8 cellular contexts compared by ENCODE assay signal in the genomic region with DNA sequence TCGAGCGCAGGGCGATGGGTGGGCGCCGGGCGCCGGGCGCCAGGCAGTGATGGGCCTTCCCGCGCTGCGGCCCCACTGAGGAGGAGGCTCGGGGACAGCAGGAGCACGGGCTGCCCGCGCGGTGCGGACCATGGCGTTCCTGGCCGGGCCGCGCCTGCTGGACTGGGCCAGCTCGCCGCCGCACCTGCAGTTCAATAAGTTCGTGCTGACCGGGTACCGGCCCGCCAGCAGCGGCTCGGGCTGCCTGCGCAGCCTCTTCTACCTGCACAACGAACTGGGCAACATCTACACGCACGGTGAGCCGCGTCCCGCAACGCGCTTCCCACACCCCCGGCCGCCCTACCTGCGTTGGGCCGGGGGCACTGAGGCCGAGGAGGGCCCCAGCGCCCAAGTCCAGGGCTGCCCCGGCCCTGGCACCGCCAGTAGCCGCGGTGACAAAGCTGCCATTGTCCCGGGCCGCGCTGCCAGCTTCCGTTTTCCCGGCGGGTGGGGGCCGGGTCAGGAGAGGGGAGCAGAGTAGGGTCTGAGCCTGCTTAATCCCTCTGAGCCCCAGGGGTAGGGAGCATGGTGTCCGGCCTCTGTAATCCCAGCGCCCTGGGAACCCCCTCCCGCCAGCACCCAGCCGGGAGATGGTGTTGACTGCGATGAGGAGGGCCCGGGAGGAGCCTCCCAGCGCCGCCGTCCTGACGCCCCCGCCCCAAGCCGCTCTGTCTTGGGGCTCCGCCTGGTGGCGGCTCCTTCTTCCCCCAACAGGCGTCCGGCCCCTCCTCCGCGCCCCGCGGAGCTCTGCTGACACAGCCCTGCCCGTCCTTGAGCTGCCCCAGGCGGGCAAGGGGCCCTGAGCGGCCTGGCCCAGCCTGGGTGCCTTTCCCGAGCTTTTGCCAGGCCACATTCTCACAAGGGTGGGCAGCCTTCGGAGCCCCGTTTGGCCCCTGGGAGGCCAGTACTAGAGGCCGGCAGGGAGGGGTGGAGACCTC. TPM values are rescaled to one million over a fixed set of nuclear protein-coding genes. Genes with fewer than 3 reads are reported as not detected.
DNase-seq lines count a peak whose midpoint lies in the region; ATAC-seq and TF ChIP-seq lines count a peak whose summit lies in the region.

No MANE protein-coding gene starts in this region.

- WGBS in tibial nerve, 2 donors = 1 to 4% methylated on average over 23 to 30 of the region's 83 CpGs

- peak overlapping the region; percentile 44 to 84 (median 52) for H3K4me3 ChIP-seq in tibial nerve

- peaks cover 0 to 59% (median 22%) of the 10 kb centered on the region in 4 donors for H3K4me1 ChIP-seq in tibial nerve

- ATAC-seq in GM18909 (IDR thresholded peaks at IDR 0.05; ENCODE audit: poor library complexity, unreplicated experiment) = peak; percentile 38

- H3K27ac ChIP-seq in tibial nerve = peak overlapping the region in 3 of 4 donors; percentile 66 to 77 (median 71)

- H3K9me3 ChIP-seq in tibial nerve = no peaks in the 10 kb centered on the region

- DNase-seq in AML-193 (lab: John Stamatoyannopoulos, UW) (peak; percentile 70 to 78), HUDEP-2 (lab: John Stamatoyannopoulos, UW; ENCODE audit: unreplicated experiment in 76 of 76) (peak in 66 of 76 experiments; percentile 8 to 82 (median 63)), SHP77 treated with DMSO at 0.1 percent for 48 hours (lab: John Stamatoyannopoulos, UW) (peak; percentile 19), activated gamma-delta T cell treated with Interleukin-2 at 50 U/mL for 16 hours (peak; percentile 53), germinal center (ENCODE audit: low spot score) (peak; percentile 74), nucleus accumbens (lab: John Stamatoyannopoulos, UW) (peak in 48 of 56 donors; percentile 15 to 82 (median 53)), tibial nerve (ENCODE audit: low spot score in 2 of 2) (peak in 1 of 2 donors; percentile 23)

- no peak for TF ChIP-seq POLR2A in tibial nerve (IDR thresholded peaks at IDR 0.05)

- H3K27me3 ChIP-seq in tibial nerve = peaks cover 0 to 36% of the 10 kb centered on the region in 2 donors

- peak in 1 of 2 donors; percentile 13 for TF ChIP-seq EP300 in tibial nerve (IDR thresholded peaks at IDR 0.05)

- H3K36me3 ChIP-seq in tibial nerve = peaks cover 0 to 28% (median 0%) of the 10 kb centered on the region in 3 donors

- TF ChIP-seq CTCF in tibial nerve (IDR thresholded peaks at IDR 0.05) = peak; percentile 30 to 54 (median 48)

RNA-seq across cellular contexts. Expression of a gene that starts 0.7 kb away (rescaled TPM):
- total RNA-seq in tibial nerve = 10 to 100 TPM in 1 of 4 donors, 1 to 10 TPM in 3; 5.1 to 15.0 (median 7.9) TPM

RNA-seq across cellular contexts. Expression of a gene that starts 5.8 kb away (rescaled TPM):
- total RNA-seq in tibial nerve = not detected

RNA-seq across cellular contexts. Expression of a gene that starts 10.4 kb away (rescaled TPM):
- 1 to 10 TPM in 2 of 4 donors, under 1 TPM in 2; 0.60 to 1.6 (median 1.1) TPM for total RNA-seq in tibial nerve

RNA-seq across cellular contexts. Expression of a gene that starts 42.9 kb away (rescaled TPM):
- total RNA-seq in tibial nerve = under 1 TPM in 1 of 4 donors, not detected in 3; 0.30 TPM

RNA-seq across cellular contexts. Expression of a gene that starts 48.1 kb away (rescaled TPM):
- total RNA-seq in tibial nerve = not detected
